19 cellular contexts compared by ENCODE assay signal in genomic region chr2:210189452-210190143, GRCh38. TPM values are rescaled to one million over a fixed set of nuclear protein-coding genes. Genes with fewer than 3 reads are reported as not detected.
A peak's percentile ranks its signal among the peaks of the same experiment; 100 is the strongest.
DNase-seq lines count a peak whose midpoint lies in the region; ATAC-seq and TF ChIP-seq lines count a peak whose summit lies in the region.
"Had no signal": no experiment of that assay in that cellular context is flagged by ENCODE, and none has a peak within 500 bp of the region (broad histone marks: within the 10 kb centered on the region; RNA-seq: fewer than 3 reads in every experiment).

No MANE protein-coding gene starts in this region.

- no peaks in the 10 kb centered on the region for H3K27me3 ChIP-seq in endodermal cell (ENCODE audit: control insufficient read depth, insufficient read depth, low read length, poor library complexity, severe bottlenecking)
- H3K27me3 ChIP-seq: BLaER1 treated with 17β-estradiol and CSF1 and Interleukin-3, amounts not matched to agents 10 nM and 100 nM; vagina had no signal

- H3K27ac Mint-ChIP-seq in endodermal cell = peak overlapping the region; percentile 30
- H3K27ac Mint-ChIP-seq: IgD-negative memory B cell, mesothelial cell of epicardium had no signal

- no peak overlapping the region for H3K27ac ChIP-seq in endodermal cell (ENCODE audit: low read depth, low read length)
- H3K27ac ChIP-seq: BLaER1 treated with 17β-estradiol and CSF1 and Interleukin-3, amounts not matched to agents 10 nM and 100 nM; vagina had no signal

- no peak for TF ChIP-seq CTCF in endodermal cell (conservative IDR thresholded peaks at IDR 0.05)

- no peaks in the 10 kb centered on the region for H3K4me1 ChIP-seq in endodermal cell (ENCODE audit: control insufficient read depth, insufficient read depth, low read length)
- H3K4me1 ChIP-seq: BLaER1 treated with 17β-estradiol and CSF1 and Interleukin-3, amounts not matched to agents 10 nM and 100 nM; vagina had no signal

- ATAC-seq in GM18909 (IDR thresholded peaks at IDR 0.05; ENCODE audit: poor library complexity, unreplicated experiment) = peak; percentile 65
- peak; percentile 54 for ATAC-seq in HG03097 (IDR thresholded peaks at IDR 0.05; ENCODE audit: low FRiP score, unreplicated experiment)
- no peak for ATAC-seq in GM18873 (IDR thresholded peaks at IDR 0.05; ENCODE audit: low FRiP score, unreplicated experiment)
- ATAC-seq: Right ventricle myocardium inferior; stimulated activated naive CD8-positive, alpha-beta T cell treated with anti-CD3 and anti-CD28 coated beads, Interleukin-15, Interleukin-2, amounts not matched to agents 100 U/mL and 50 U/mL, for 24 hours had no signal

- peaks cover 26% of the 10 kb centered on the region for H3K9me3 ChIP-seq in endodermal cell (ENCODE audit: control insufficient read depth, low read length)

- H3K36me3 Mint-ChIP-seq in endodermal cell (ENCODE audit: low read depth) = peaks cover 3% of the 10 kb centered on the region
- H3K36me3 Mint-ChIP-seq: IgD-negative memory B cell had no signal

- H3K9ac ChIP-seq in endodermal cell (ENCODE audit: extremely low read depth, low read length, poor library complexity, severe bottlenecking) = no peak overlapping the region
- H3K9ac ChIP-seq: BLaER1 treated with 17β-estradiol and CSF1 and Interleukin-3, amounts not matched to agents 10 nM and 100 nM had no signal

- H3K36me3 ChIP-seq in endodermal cell (ENCODE audit: control insufficient read depth, insufficient read depth, low read length) = no peaks in the 10 kb centered on the region
- H3K36me3 ChIP-seq: BLaER1 treated with 17β-estradiol and CSF1 and Interleukin-3, amounts not matched to agents 10 nM and 100 nM; vagina had no signal

- no peaks in the 10 kb centered on the region for H3K27me3 Mint-ChIP-seq in endodermal cell (ENCODE audit: insufficient read depth)

- whole genome bisulfite sequencing in endodermal cell (ENCODE audit: insufficient coverage in 1 of 2, insufficient read length in 1 of 2), 2 experiments = 100% methylated on average over 1 of the region's 1 CpG; no CpG with 5 or more reads in 1 of the 2 experiments

- DNase-seq in endodermal cell (no peak), renal cortical epithelial cell (ENCODE audit: low read depth) (peak; percentile 98), SW 1271 (lab: John Stamatoyannopoulos, UW) (no peak), COR-L47 (lab: John Stamatoyannopoulos, UW) (no peak)
- DNase-seq: activated CD4-positive, alpha-beta T cell treated with anti-CD3 and anti-CD28 coated beads, Interleukin-2, amount 50 U/mL, for 48 hours; DMS79 treated with DMSO at 0.1 percent for 48 hours; foreskin melanocyte; NCI-H1048; occipital lobe; stimulated activated naive CD8-positive, alpha-beta T cell treated with anti-CD3 and anti-CD28 coated beads, Interleukin-15, Interleukin-2, amounts not matched to agents 100 U/mL and 50 U/mL, for 24 hours had no signal

- peaks cover 27% of the 10 kb centered on the region for H3K9me3 Mint-ChIP-seq in endodermal cell

- H3K4me1 Mint-ChIP-seq in endodermal cell = peaks cover 8% of the 10 kb centered on the region
- H3K4me1 Mint-ChIP-seq: IgD-negative memory B cell had no signal

- H3K4me3 Mint-ChIP-seq in endodermal cell = no peak overlapping the region
- H3K4me3 Mint-ChIP-seq: IgD-negative memory B cell, mesothelial cell of epicardium had no signal

- no peak overlapping the region for H3K4me3 ChIP-seq in endodermal cell (ENCODE audit: low read length)
- H3K4me3 ChIP-seq: BLaER1 treated with 17β-estradiol and CSF1 and Interleukin-3, amounts not matched to agents 10 nM and 100 nM; smooth muscle cell; vagina had no signal

RNA-seq across cellular contexts. Expression of gene KANSL1L, which starts 18.4 kb away (rescaled TPM):
- total RNA-seq in endodermal cell (10 to 100 TPM; 26.6 to 31.3 TPM), renal cortical epithelial cell (22.4 and 67.1 TPM in 2 replicates)
- polyA plus RNA-seq in endodermal cell (2013, experiment 1 of 2) = 17.1 TPM
- polyA plus RNA-seq in endodermal cell (2013, experiment 2 of 2) = 19.7 TPM

RNA-seq across cellular contexts. Expression of gene ACADL, which starts 35.6 kb away (rescaled TPM):
- total RNA-seq in endodermal cell (1 to 10 TPM in 1 of 2 donors, under 1 TPM in 1; 0.66 to 1.1 TPM), renal cortical epithelial cell (0.17 and 3.8 TPM in 2 replicates)
- polyA plus RNA-seq in endodermal cell (2013, experiment 1 of 2) = 0.18 TPM
- polyA plus RNA-seq in endodermal cell (2013, experiment 2 of 2) = 0.33 TPM
- polyA plus RNA-seq: IgD-negative memory B cell had no signal
